15 cellular contexts compared by ENCODE assay signal in genomic region chr5:58076473-58077257, GRCh38.
"Had no signal": no experiment of that assay in that cellular context is flagged by ENCODE, and none has a peak within 500 bp of the region (broad histone marks: within the 10 kb centered on the region; RNA-seq: fewer than 3 reads in every experiment).

No MANE protein-coding gene starts in this region.

- H3K27ac ChIP-seq: neural progenitor cell, pancreas, skin epidermis, thyroid gland, uterus, WERI-Rb-1 had no signal

- H3K27me3 ChIP-seq: neural progenitor cell, pancreas, thyroid gland, uterus had no signal

- H3K9me3 ChIP-seq: pancreas, thyroid gland, uterus had no signal

- H3K36me3 ChIP-seq: neural progenitor cell, pancreas, thyroid gland, uterus, WERI-Rb-1 had no signal

- FAIRE-seq: keratinocyte, pancreas had no signal

- ATAC-seq: activated CD4-positive, alpha-beta T cell treated with anti-CD3 and anti-CD28 coated beads for 36 hours; activated T-cell treated with anti-CD3 and anti-CD28 coated beads, Interleukin-2, amount 50 U/mL, for 72 hours; pancreas had no signal

- H3K4me2 ChIP-seq: neural progenitor cell had no signal

- H3K9ac ChIP-seq: neural progenitor cell had no signal

- DNase-seq: activated CD4-positive, alpha-beta memory T cell treated with anti-CD3 and anti-CD28 coated beads, Interleukin-2, amount 10 ng/mL, durations not matched to agents 7 days and 5 days; activated CD4-positive, alpha-beta T cell treated with anti-CD3 and anti-CD28 coated beads for 36 hours; activated gamma-delta T cell treated with Interleukin-2 at 50 U/mL for 16 hours; activated naive CD8-positive, alpha-beta T cell treated with anti-CD3 and anti-CD28 coated beads, Interleukin-2, amount 10 ng/mL, durations not matched to agents 7 days and 5 days; activated T-cell treated with anti-CD3 and anti-CD28 coated beads, Interleukin-2, amount 50 U/mL, for 72 hours; anterior cingulate cortex; foreskin melanocyte; pancreas; retina; thyroid gland; uterus; WERI-Rb-1 had no signal

- H3K4me1 ChIP-seq: pancreas, thyroid gland, uterus had no signal

- H2AFZ ChIP-seq: neural progenitor cell had no signal

- H3K4me3 ChIP-seq: neural progenitor cell, pancreas, skin epidermis, thyroid gland, uterus had no signal
